Comparison of ENCODE assay signal across 10 cellular contexts in the genomic region with DNA sequence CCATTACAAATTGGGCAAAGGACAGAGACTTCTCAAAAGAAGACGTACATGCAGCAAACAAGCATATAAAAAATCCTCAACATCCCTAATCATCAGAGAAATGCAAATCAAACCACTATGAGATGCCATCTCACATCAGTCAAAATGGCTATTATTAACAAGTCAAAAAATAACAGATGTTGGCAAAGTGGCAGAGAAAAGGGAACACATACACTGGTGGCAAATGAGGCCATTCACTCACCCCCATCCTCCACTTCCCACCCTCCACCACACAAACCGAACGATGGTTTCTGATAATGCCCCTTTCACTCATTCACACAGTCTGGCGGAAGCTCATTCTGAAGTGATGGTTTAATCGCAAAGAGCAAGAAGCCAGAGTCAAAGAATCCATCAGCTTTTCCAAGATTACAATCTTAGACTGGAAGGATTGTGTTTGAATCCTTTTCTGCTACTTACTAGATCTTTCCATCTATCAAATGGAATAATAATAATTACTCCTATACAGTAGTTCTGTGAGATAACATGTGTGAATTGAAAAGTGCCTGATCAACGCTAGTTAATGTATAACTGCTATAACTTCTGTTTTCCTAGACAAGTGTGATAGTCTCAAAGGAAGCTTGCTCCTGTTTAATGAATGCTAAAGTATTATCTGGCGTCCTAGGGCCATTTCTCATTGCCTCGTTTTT. TPM values are rescaled to one million over a fixed set of nuclear protein-coding genes. Genes with fewer than 3 reads are reported as not detected.
A peak's percentile ranks its signal among the peaks of the same experiment; 100 is the strongest.
DNase-seq lines count a peak whose midpoint lies in the region; ATAC-seq, FAIRE-seq and TF ChIP-seq lines count a peak whose summit lies in the region.
"Had no signal": no experiment of that assay in that cellular context is flagged by ENCODE, and none has a peak within 500 bp of the region (broad histone marks: within the 10 kb centered on the region; RNA-seq: fewer than 3 reads in every experiment).

No MANE protein-coding gene starts in this region.

- H3K27me3 Mint-ChIP-seq in nephron (ENCODE audit: low read depth) = no peaks in the 10 kb centered on the region

- peak overlapping the region in 1 of 3 experiments; percentile 2 for H3K4me3 Mint-ChIP-seq in nephron

- H3K9me3 Mint-ChIP-seq in nephron = no peaks in the 10 kb centered on the region

- no peaks in the 10 kb centered on the region for H3K36me3 Mint-ChIP-seq in nephron (ENCODE audit: low read depth)

- no peak for TF ChIP-seq CTCF in nephron (IDR thresholded peaks at IDR 0.05; ENCODE audit: unreplicated experiment in 3 of 3)

- H3K36me3 ChIP-seq in KOPT-K1 (ENCODE audit: insufficient read depth, low read length) = no peaks in the 10 kb centered on the region

- FAIRE-seq in GM12892 (lab: Jason Lieb, UNC) = no peak

- H3K4me1 Mint-ChIP-seq in nephron = peaks cover 89% of the 10 kb centered on the region

- no peak for TF ChIP-seq POLR2A in GM12892 (IDR thresholded peaks at IDR 0.05; ENCODE audit: low read depth, low read length)

- H3K27ac Mint-ChIP-seq in nephron = peak overlapping the region; percentile 79 to 93 (median 93)

- DNase-seq in GM12892 (ENCODE audit: insufficient read length) (no peak), T1000 (lab: John Stamatoyannopoulos, UW) (no peak), GF-D8 (lab: John Stamatoyannopoulos, UW) (no peak), SIG-M5 (lab: John Stamatoyannopoulos, UW) (no peak)
- DNase-seq: activated effector memory CD4-positive, alpha-beta T cell treated with Interleukin-2 at 50 U/mL for 16 hours; T-helper 9 cell had no signal

- no peaks in the 10 kb centered on the region for H3K9me3 ChIP-seq in KOPT-K1 (ENCODE audit: insufficient read depth, low read length, poor library complexity, severe bottlenecking)

- H3K27ac ChIP-seq in KOPT-K1 (ENCODE audit: low read depth, low read length, poor library complexity, severe bottlenecking) = peak overlapping the region; percentile 59

- ATAC-seq in GM18517 (IDR thresholded peaks at IDR 0.05; ENCODE audit: unreplicated experiment) (peak; percentile 53), GM21528 (IDR thresholded peaks at IDR 0.05; ENCODE audit: low FRiP score, unreplicated experiment) (peak; percentile 66)

RNA-seq across cellular contexts. Expression of a gene that starts 16.9 kb away (rescaled TPM):
- polyA plus RNA-seq in GM12892 (2012; ENCODE audit: missing spikeins) = 5.8 TPM
